ENCODE assay signal across 8 cellular contexts in genomic region chr11:62854825-62855570, GRCh38. TPM values are rescaled to one million over a fixed set of nuclear protein-coding genes. Genes with fewer than 3 reads are reported as not detected.
A peak's percentile ranks its signal among the peaks of the same experiment; 100 is the strongest.
DNase-seq lines count a peak whose midpoint lies in the region; ATAC-seq, FAIRE-seq and TF ChIP-seq lines count a peak whose summit lies in the region.

No MANE protein-coding gene starts in this region.

- peak overlapping the region; percentile 99 for H3K4ac ChIP-seq in IMR-90 (ENCODE audit: low read depth, low read length)

- TSS peak; percentile 77 for BruUV-seq in IMR-90 (replicated peaks; lab: Mats Ljungman, UMichigan)

- POLR2A ChIA-PET in A549 (lab: Yijun Ruan, JAX) (interaction anchor here (0.8 to 9.3 kb wide), 12 partner anchors 10 to 264 kb away, joined by 3 to 159 read pairs (median 4); partner anchors contain the start of genes HNRNPUL2, NXF1, SLC3A2 and TTC9C), IMR-90 (lab: Charles Lee; ENCODE audit: unreplicated experiment) (interaction anchor here (0.5 to 2.5 kb wide), 5 partner anchors 14 to 128 kb away, joined by 3 to 14 read pairs (median 4); partner anchors contain the start of genes HNRNPUL2 and ZBTB3)

- H4K5ac ChIP-seq in IMR-90 (ENCODE audit: low read depth, low read length) = peak overlapping the region; percentile 50; the same call in 1 of the 2 replicates

- no peak overlapping the region; the same call in 1 of the 2 replicates for H3K18ac ChIP-seq in IMR-90 (ENCODE audit: low read depth, low read length)

- peaks cover 40% of the 10 kb centered on the region for H3K36me3 Mint-ChIP-seq in brain

- H3K9ac ChIP-seq in IMR-90 (ENCODE audit: low read depth, low read length) = peak overlapping the region; percentile 97

- peak overlapping the region; percentile 97 for H3K23ac ChIP-seq in IMR-90 (ENCODE audit: low read depth, low read length)

- H3K4me3 ChIP-seq in A549 = peak overlapping the region; percentile 80
- peak overlapping the region; percentile 72 for H3K4me3 ChIP-seq in IMR-90 (ENCODE audit: insufficient read depth, low read depth, low read length)
- H3K4me3 ChIP-seq in mesodermal cell (ENCODE audit: extremely low read depth, insufficient read depth, low read length, poor library complexity, severe bottlenecking) = peak overlapping the region; percentile 92

- no peak for TF ChIP-seq RAD21 in A549 (conservative IDR thresholded peaks at IDR 0.05 in 1 of 2, IDR thresholded peaks at IDR 0.05 in 1 of 2)
- TF ChIP-seq RAD21 in IMR-90 (IDR thresholded peaks at IDR 0.05; ENCODE audit: low read length) = no peak

- peak overlapping the region; percentile 98 for H3K4me2 ChIP-seq in A549
- H3K4me2 ChIP-seq in IMR-90 (ENCODE audit: low read depth, low read length) = peak overlapping the region; percentile 83

- peak overlapping the region; percentile 100 for H3K14ac ChIP-seq in IMR-90 (replicated peaks; ENCODE audit: low read depth, low read length)

- H2BK15ac ChIP-seq in IMR-90 (ENCODE audit: low read depth, low read length) = no peak overlapping the region

- no peak overlapping the region for H2BK120ac ChIP-seq in IMR-90 (ENCODE audit: low read depth, low read length)

- TF ChIP-seq POLR2A in A549 (IDR thresholded peaks at IDR 0.05; ENCODE audit: low read length) (no peak), IMR-90 (IDR thresholded peaks at IDR 0.05; ENCODE audit: low read depth, low read length) (no peak)

- no peaks in the 10 kb centered on the region for H3K9me3 Mint-ChIP-seq in brain

- peak overlapping the region; percentile 94 to 99 (median 96) for H3K4me3 Mint-ChIP-seq in brain

- peak overlapping the region; percentile 96 for H2AK9ac ChIP-seq in IMR-90 (replicated peaks; ENCODE audit: low read depth, low read length, poor library complexity)

- H3K79me1 ChIP-seq in IMR-90 (ENCODE audit: low read depth in 1 of 2, low read length in 2 of 2) = peaks cover 20 to 50% of the 10 kb centered on the region in 2 experiments

- H3K27me3 ChIP-seq in IMR-90 (ENCODE audit: control insufficient read depth, insufficient read depth, low read length) = no peaks in the 10 kb centered on the region

- CTCF ChIA-PET in A549 (lab: Yijun Ruan, JAX) = interaction anchor here (0.7 to 5.5 kb wide), 5 partner anchors 8 to 68 kb away, joined by 3 to 42 read pairs (median 6); partner anchors contain the start of genes SLC3A2 and TMEM179B
- CTCF ChIA-PET in IMR-90 (lab: Yijun Ruan, JAX) = interaction anchor here (0.8 to 1.9 kb wide), 2 partner anchors 12 to 26 kb away, joined by 3 to 6 read pairs; partner anchors contain the start of gene SLC3A2

- H3K27me3 Mint-ChIP-seq in brain = peaks cover 16% of the 10 kb centered on the region

- H3K4me1 Mint-ChIP-seq in brain = peaks cover 65% of the 10 kb centered on the region

- H4K8ac ChIP-seq in IMR-90 (ENCODE audit: low read depth in 2 of 2, low read length in 2 of 2) = peak overlapping the region; percentile 69 to 87

- no peak for FAIRE-seq in A549 (lab: Jason Lieb, UNC)

- TF ChIP-seq EP300 in A549 (IDR thresholded peaks at IDR 0.05) = no peak

- ATAC-seq in A549 (no peak), IMR-90 (ENCODE audit: low read depth) (no peak), GM19397 (IDR thresholded peaks at IDR 0.05; ENCODE audit: unreplicated experiment) (no peak)

- peak overlapping the region; percentile 90 to 91 for H3K27ac ChIP-seq in A549
- H3K27ac ChIP-seq in IMR-90 (ENCODE audit: insufficient read depth, low read length) = peak overlapping the region; percentile 89
- peak overlapping the region; percentile 87 for H3K27ac ChIP-seq in mesodermal cell (ENCODE audit: low read depth, low read length, severe bottlenecking)

- 1% methylated on average over 15 of the region's 15 CpGs for WGBS in A549 (ENCODE audit: missing lambda C conversion rate)
- WGBS in IMR-90 (ENCODE audit: extremely low coverage in 2 of 2, insufficient read length in 1 of 2), 2 experiments = 2% methylated on average over 13 of the region's 15 CpGs; no CpG with 5 or more reads in 1 of the 2 experiments
- 1 to 2% methylated on average over 11 to 15 of the region's 15 CpGs for WGBS in mesodermal cell (ENCODE audit: insufficient coverage in 2 of 2), 2 experiments

- peaks cover 30% of the 10 kb centered on the region for H3K36me3 ChIP-seq in IMR-90 (ENCODE audit: control insufficient read depth, insufficient read depth, low read length)
- H3K36me3 ChIP-seq in mesodermal cell (ENCODE audit: control insufficient read depth, insufficient read depth, low read length) = peaks cover 42% of the 10 kb centered on the region

- in situ Hi-C loops in IMR-90 (cut with MboI; ENCODE audit: low sequenced_read_pairs) = loop anchor here (25.0 kb wide), 1 partner anchor 468 kb away; no protein-coding TSS in a partner anchor

- peaks cover 42% of the 10 kb centered on the region for H4K20me1 ChIP-seq in IMR-90 (ENCODE audit: insufficient read depth, low read length)

- intact Hi-C loops in IMR-90 (cut with micrococcal nuclease) = no loop called here

- H3K9me1 ChIP-seq in IMR-90 (ENCODE audit: insufficient read depth, low read length) = 0 out of 2 replicates have a peak, but pooled peaks cover 4% of the 10 kb centered on the region

- H3K9me3 ChIP-seq in A549 (no peaks in the 10 kb centered on the region), IMR-90 (ENCODE audit: control insufficient read depth, insufficient read depth, low read length) (no peaks in the 10 kb centered on the region), mesodermal cell (ENCODE audit: control insufficient read depth, low read length) (no peaks in the 10 kb centered on the region)

- TF ChIP-seq CTCF in A549 (IDR thresholded peaks at IDR 0.05) = no peak
- no peak for TF ChIP-seq CTCF in IMR-90 (conservative IDR thresholded peaks at IDR 0.05; ENCODE audit: low read depth, low read length)
- TF ChIP-seq CTCF in brain (conservative IDR thresholded peaks at IDR 0.05) = no peak

- H2AFZ ChIP-seq in IMR-90 (replicated peaks; ENCODE audit: low read length, poor library complexity) = no peak overlapping the region

- H3K4me1 ChIP-seq in A549 (peaks cover 46% of the 10 kb centered on the region), IMR-90 (ENCODE audit: control insufficient read depth, insufficient read depth, low read length) (peaks cover 2% of the 10 kb centered on the region; the same call in 1 of the 2 replicates), mesodermal cell (ENCODE audit: control insufficient read depth, insufficient read depth, low read length, poor library complexity, severe bottlenecking) (peaks cover 21% of the 10 kb centered on the region)

- peak overlapping the region; percentile 95 for H3K56ac ChIP-seq in IMR-90 (ENCODE audit: extremely low read depth, insufficient read depth, low read length)

- peak overlapping the region; percentile 95 for H4K91ac ChIP-seq in IMR-90 (ENCODE audit: insufficient read depth, low read depth, low read length)

- no peak overlapping the region for H2BK20ac ChIP-seq in IMR-90 (ENCODE audit: low read depth, low read length)

- peak overlapping the region; percentile 83 for H2BK5ac ChIP-seq in IMR-90 (ENCODE audit: low read depth, low read length, poor library complexity, severe bottlenecking)

- peak overlapping the region; percentile 93 to 99 (median 98) for H3K27ac Mint-ChIP-seq in brain

- dilution Hi-C loops in IMR-90 (cut with HindIII; ENCODE audit: low sequenced_read_pairs, unreplicated experiment) = no loop called here

- DNase-seq in A549 (ENCODE audit: low read depth in 1 of 2, low spot score in 1 of 2) (no peak), IMR-90 (no peak), NCI-H146 treated with DMSO at 0.1 percent for 48 hours (lab: John Stamatoyannopoulos, UW; ENCODE audit: unreplicated experiment) (no peak), KG1 (lab: John Stamatoyannopoulos, UW) (no peak), DMS79 (lab: John Stamatoyannopoulos, UW) (no peak)

- peak overlapping the region; percentile 99 for H2AK5ac ChIP-seq in IMR-90 (ENCODE audit: low read depth, low read length)

RNA-seq across cellular contexts. Expression of gene WDR74, which starts 15.6 kb away (rescaled TPM):
- polyA plus RNA-seq in A549 (2011; rRNA removed) = 47.6 and 52.9 TPM in 2 replicates
- polyA plus RNA-seq in A549 (2012; cell fraction: cytosol; rRNA removed) = 130 and 135 TPM in 2 replicates
- polyA plus RNA-seq in A549 (2012; cell fraction: nucleus; rRNA removed) = 216 and 240 TPM in 2 replicates
- 88.9 to 100 TPM (median 90.6 TPM) in 3 replicates for polyA plus RNA-seq in A549 (2017; fragmentation: RNase III; extraction: RNeasy Plus Mini Kit Qiagen cat#74134 plus additional on column Dnase treatment)
- 79.9 and 130 TPM in 2 replicates for polyA minus RNA-seq in A549 (2011; rRNA and poly(A)+ RNA removed)
- 40.8 and 44.3 TPM in 2 replicates for total RNA-seq in IMR-90 (2012; rRNA removed)
- polyA plus RNA-seq in IMR-90 (2012; rRNA removed) = 38.4 and 41.9 TPM in 2 replicates
- 31.9 and 59.9 TPM in 2 replicates for polyA plus RNA-seq in IMR-90 (2012; cell fraction: cytosol; rRNA removed)
- polyA plus RNA-seq in IMR-90 (2012; cell fraction: nucleus; rRNA removed; ENCODE audit: low replicate concordance) = 66.2 and 131 TPM in 2 replicates
- 58.7 TPM for polyA plus RNA-seq in brain (ENCODE audit: insufficient read depth, low read depth, low replicate concordance)
- polyA plus RNA-seq in mesodermal cell (2013, experiment 1 of 2) = 93.1 TPM
- 110 TPM for polyA plus RNA-seq in mesodermal cell (2013, experiment 2 of 2)

RNA-seq across cellular contexts. Expression of gene TEX54, which starts 22.4 kb away (rescaled TPM):
- polyA plus RNA-seq in A549 (2011; rRNA removed) (not detected in 2 replicates), A549 (2017; fragmentation: RNase III; extraction: RNeasy Plus Mini Kit Qiagen cat#74134 plus additional on column Dnase treatment) (not detected in 3 replicates), IMR-90 (2012; rRNA removed) (not detected in 2 replicates), brain (ENCODE audit: insufficient read depth, low read depth, low replicate concordance) (not detected)
- polyA plus RNA-seq in A549 (2012; cell fraction: cytosol; rRNA removed) = not detected in 2 replicates
- 0.39 TPM in 1 of 2 replicates, not detected in the other for polyA plus RNA-seq in A549 (2012; cell fraction: nucleus; rRNA removed)
- polyA minus RNA-seq in A549 (2011; rRNA and poly(A)+ RNA removed) = not detected in 2 replicates
- total RNA-seq in IMR-90 (2012; rRNA removed) = not detected in 2 replicates
- not detected in 2 replicates for polyA plus RNA-seq in IMR-90 (2012; cell fraction: cytosol; rRNA removed)
- not detected in 2 replicates for polyA plus RNA-seq in IMR-90 (2012; cell fraction: nucleus; rRNA removed; ENCODE audit: low replicate concordance)
- not detected for polyA plus RNA-seq in mesodermal cell (2013, experiment 1 of 2)
- polyA plus RNA-seq in mesodermal cell (2013, experiment 2 of 2) = not detected

RNA-seq across cellular contexts. Expression of gene STX5, which starts 23.1 kb away (rescaled TPM):
- polyA plus RNA-seq in A549 (2011; rRNA removed) (30.3 and 32.3 TPM in 2 replicates), A549 (2017; fragmentation: RNase III; extraction: RNeasy Plus Mini Kit Qiagen cat#74134 plus additional on column Dnase treatment) (16.8 to 21.0 TPM (median 19.5 TPM) in 3 replicates), IMR-90 (2012; rRNA removed) (43.1 and 43.5 TPM in 2 replicates), brain (ENCODE audit: insufficient read depth, low read depth, low replicate concordance) (75.3 TPM)
- 16.3 and 20.3 TPM in 2 replicates for polyA plus RNA-seq in A549 (2012; cell fraction: cytosol; rRNA removed)
- 14.0 and 14.4 TPM in 2 replicates for polyA plus RNA-seq in A549 (2012; cell fraction: nucleus; rRNA removed)
- 43.6 and 47.7 TPM in 2 replicates for polyA minus RNA-seq in A549 (2011; rRNA and poly(A)+ RNA removed)
- total RNA-seq in IMR-90 (2012; rRNA removed) = 48.6 and 49.5 TPM in 2 replicates
- 24.5 and 39.6 TPM in 2 replicates for polyA plus RNA-seq in IMR-90 (2012; cell fraction: cytosol; rRNA removed)
- polyA plus RNA-seq in IMR-90 (2012; cell fraction: nucleus; rRNA removed; ENCODE audit: low replicate concordance) = 35.4 and 47.9 TPM in 2 replicates
- 54.7 TPM for polyA plus RNA-seq in mesodermal cell (2013, experiment 1 of 2)
- polyA plus RNA-seq in mesodermal cell (2013, experiment 2 of 2) = 54.2 TPM

RNA-seq across cellular contexts. Expression of gene SLC3A2, which starts 25.7 kb away (rescaled TPM):
- 1,064 and 1,133 TPM in 2 replicates for polyA plus RNA-seq in A549 (2011; rRNA removed)
- 1,069 and 1,103 TPM in 2 replicates for polyA plus RNA-seq in A549 (2012; cell fraction: cytosol; rRNA removed)
- polyA plus RNA-seq in A549 (2012; cell fraction: nucleus; rRNA removed) = 2,860 and 2,938 TPM in 2 replicates
- 906 to 1,102 TPM (median 1,007 TPM) in 3 replicates for polyA plus RNA-seq in A549 (2017; fragmentation: RNase III; extraction: RNeasy Plus Mini Kit Qiagen cat#74134 plus additional on column Dnase treatment)
- 561 and 608 TPM in 2 replicates for polyA minus RNA-seq in A549 (2011; rRNA and poly(A)+ RNA removed)
- 114 and 140 TPM in 2 replicates for total RNA-seq in IMR-90 (2012; rRNA removed)
- polyA plus RNA-seq in IMR-90 (2012; rRNA removed) = 239 TPM in 2 replicates
- polyA plus RNA-seq in IMR-90 (2012; cell fraction: cytosol; rRNA removed) = 251 and 299 TPM in 2 replicates
- 340 and 413 TPM in 2 replicates for polyA plus RNA-seq in IMR-90 (2012; cell fraction: nucleus; rRNA removed; ENCODE audit: low replicate concordance)
- 175 TPM for polyA plus RNA-seq in brain (ENCODE audit: insufficient read depth, low read depth, low replicate concordance)
- polyA plus RNA-seq in mesodermal cell (2013, experiment 1 of 2) = 157 TPM
- polyA plus RNA-seq in mesodermal cell (2013, experiment 2 of 2) = 150 TPM

RNA-seq across cellular contexts. Expression of gene NXF1, which starts 49.8 kb away (rescaled TPM):
- 35.5 and 50.7 TPM in 2 replicates for polyA plus RNA-seq in A549 (2011; rRNA removed)
- 58.2 and 63.0 TPM in 2 replicates for polyA plus RNA-seq in A549 (2012; cell fraction: cytosol; rRNA removed)
- polyA plus RNA-seq in A549 (2012; cell fraction: nucleus; rRNA removed) = 126 and 131 TPM in 2 replicates
- polyA plus RNA-seq in A549 (2017; fragmentation: RNase III; extraction: RNeasy Plus Mini Kit Qiagen cat#74134 plus additional on column Dnase treatment) = 46.6 to 47.7 TPM (median 46.9 TPM) in 3 replicates
- polyA minus RNA-seq in A549 (2011; rRNA and poly(A)+ RNA removed) = 35.9 and 41.6 TPM in 2 replicates
- 26.3 and 27.5 TPM in 2 replicates for total RNA-seq in IMR-90 (2012; rRNA removed)
- 90.4 and 97.4 TPM in 2 replicates for polyA plus RNA-seq in IMR-90 (2012; rRNA removed)
- 43.9 and 49.0 TPM in 2 replicates for polyA plus RNA-seq in IMR-90 (2012; cell fraction: cytosol; rRNA removed)
- polyA plus RNA-seq in IMR-90 (2012; cell fraction: nucleus; rRNA removed; ENCODE audit: low replicate concordance) = 354 and 360 TPM in 2 replicates
- polyA plus RNA-seq in brain (ENCODE audit: insufficient read depth, low read depth, low replicate concordance) = 59.1 TPM
- polyA plus RNA-seq in mesodermal cell (2013, experiment 1 of 2) = 47.4 TPM
- 44.0 TPM for polyA plus RNA-seq in mesodermal cell (2013, experiment 2 of 2)
